9 cellular contexts compared by ENCODE assay signal in the genomic region with DNA sequence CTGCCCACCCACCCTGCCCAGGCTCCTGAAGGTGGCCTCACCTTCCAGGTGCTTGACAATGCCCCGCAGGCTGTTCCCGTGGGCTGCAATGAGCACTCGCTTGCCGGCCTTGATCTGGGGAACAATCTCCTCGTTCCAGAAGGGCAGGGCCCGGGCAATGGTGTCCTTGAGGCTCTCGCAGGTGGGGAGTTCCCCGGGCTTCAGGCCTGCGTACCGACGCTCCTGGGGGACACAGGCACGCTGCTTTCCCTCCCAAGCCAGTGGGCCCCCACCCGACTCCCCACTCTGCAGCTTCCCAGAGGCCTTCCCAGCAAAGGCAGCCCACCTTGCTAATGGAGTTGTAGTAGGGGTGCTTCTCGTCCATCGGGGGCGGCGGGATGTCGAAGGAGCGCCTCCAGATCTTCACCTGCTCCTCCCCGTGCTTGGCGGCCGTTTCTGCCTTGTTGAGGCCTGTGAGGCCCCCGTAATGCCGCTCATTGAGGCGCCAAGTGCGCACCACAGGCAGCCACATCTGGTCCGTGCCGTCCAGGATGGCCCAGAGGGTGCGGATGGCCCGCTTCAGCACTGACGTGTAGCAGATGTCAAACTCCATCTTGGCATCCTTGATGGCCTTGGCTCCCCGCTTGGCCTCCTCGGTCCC. TPM values are rescaled to one million over a fixed set of nuclear protein-coding genes. Genes with fewer than 3 reads are reported as not detected.
DNase-seq lines count a peak whose midpoint lies in the region; ATAC-seq and TF ChIP-seq lines count a peak whose summit lies in the region.
"Had no signal": no experiment of that assay in that cellular context is flagged by ENCODE, and none has a peak within 500 bp of the region (broad histone marks: within the 10 kb centered on the region; RNA-seq: fewer than 3 reads in every experiment).

No MANE protein-coding gene starts in this region.

- H2AFZ ChIP-seq in IMR-90 (replicated peaks; ENCODE audit: low read length, poor library complexity) = peak overlapping the region; percentile 13

- CTCF ChIA-PET in Calu3 (lab: Charles Lee) (no interaction called here), IMR-90 (lab: Yijun Ruan, JAX) (no interaction called here)

- no peak overlapping the region; a peak in 1 of 4 replicates for H4K8ac ChIP-seq in IMR-90 (ENCODE audit: low read depth in 2 of 2, low read length in 2 of 2)

- H2AK5ac ChIP-seq in IMR-90 (ENCODE audit: low read depth, low read length) = peak overlapping the region; percentile 56

- DNase-seq in Calu3 (no peak), IMR-90 (no peak), esophagus squamous epithelium (lab: John Stamatoyannopoulos, UW) (no peak), NCI-H524 (lab: John Stamatoyannopoulos, UW) (no peak), COR-L47 (lab: John Stamatoyannopoulos, UW) (no peak), hepatic stellate cell (ENCODE audit: low spot score) (no peak)
- DNase-seq in effector memory CD8-positive, alpha-beta T cell = no peak
- DNase-seq: EL had no signal

- H3K4me1 Mint-ChIP-seq in Calu3 (ENCODE audit: low read depth, unreplicated experiment) (peaks cover 23% of the 10 kb centered on the region), nephron (peaks cover 31% of the 10 kb centered on the region)
- peaks cover 7 to 24% of the 10 kb centered on the region in 2 donors for H3K4me1 Mint-ChIP-seq in effector memory CD8-positive, alpha-beta T cell (ENCODE audit: low read depth in 2 of 2)

- H3K36me3 Mint-ChIP-seq in Calu3 (ENCODE audit: insufficient read depth, unreplicated experiment) = peaks cover 66% of the 10 kb centered on the region
- H3K36me3 Mint-ChIP-seq in effector memory CD8-positive, alpha-beta T cell (ENCODE audit: insufficient read depth) = peaks cover 31% of the 10 kb centered on the region
- H3K36me3 Mint-ChIP-seq in nephron (ENCODE audit: low read depth) = peaks cover 16% of the 10 kb centered on the region

- intact Hi-C loops in Calu3 (cut with micrococcal nuclease; ENCODE audit: unreplicated experiment) (no loop called here), IMR-90 (cut with micrococcal nuclease) (no loop called here), esophagus squamous epithelium (cut with DNase I) (no loop called here)

- H2BK5ac ChIP-seq in IMR-90 (ENCODE audit: low read depth, low read length, poor library complexity, severe bottlenecking) = no peak overlapping the region

- TF ChIP-seq RAD21 in IMR-90 (IDR thresholded peaks at IDR 0.05; ENCODE audit: low read length) = no peak

- no peak overlapping the region for H2BK120ac ChIP-seq in IMR-90 (ENCODE audit: low read depth, low read length)

- H3K56ac ChIP-seq in IMR-90 (ENCODE audit: extremely low read depth, insufficient read depth, low read length) = no peak overlapping the region

- H3K4me1 ChIP-seq in IMR-90 (ENCODE audit: control insufficient read depth, insufficient read depth, low read length) (peaks cover 9% of the 10 kb centered on the region), esophagus squamous epithelium (peaks cover 16 to 41% (median 23%) of the 10 kb centered on the region in 3 donors)

- H2AK9ac ChIP-seq in IMR-90 (replicated peaks; ENCODE audit: low read depth, low read length, poor library complexity) = peak overlapping the region; percentile 33

- H3K27me3 ChIP-seq in IMR-90 (ENCODE audit: control insufficient read depth, insufficient read depth, low read length) (no peaks in the 10 kb centered on the region), esophagus squamous epithelium (no peaks in the 10 kb centered on the region)

- H3K36me3 ChIP-seq in IMR-90 (ENCODE audit: control insufficient read depth, insufficient read depth, low read length) = peaks cover 22% of the 10 kb centered on the region
- peaks cover 12 to 31% (median 27%) of the 10 kb centered on the region in 3 donors for H3K36me3 ChIP-seq in esophagus squamous epithelium

- H3K9ac ChIP-seq in IMR-90 (ENCODE audit: low read depth, low read length) = no peak overlapping the region

- 13% methylated on average over 19 of the region's 33 CpGs; no CpG with 5 or more reads in 1 of the 2 experiments for WGBS in IMR-90 (ENCODE audit: extremely low coverage in 2 of 2, insufficient read length in 1 of 2), 2 experiments
- WGBS in esophagus squamous epithelium, 2 donors = 13 to 20% methylated on average over 3 to 29 of the region's 33 CpGs

- TF ChIP-seq CTCF in Calu3 (IDR thresholded peaks at IDR 0.05; ENCODE audit: unreplicated experiment) (no peak), IMR-90 (conservative IDR thresholded peaks at IDR 0.05; ENCODE audit: low read depth, low read length) (no peak), nephron (IDR thresholded peaks at IDR 0.05; ENCODE audit: unreplicated experiment in 3 of 3) (no peak), esophagus squamous epithelium (IDR thresholded peaks at IDR 0.05) (no peak)

- H3K27ac ChIP-seq in IMR-90 (ENCODE audit: insufficient read depth, low read length) (no peak overlapping the region), esophagus squamous epithelium (no peak overlapping the region)

- H3K14ac ChIP-seq in IMR-90 (replicated peaks; ENCODE audit: low read depth, low read length) = 0 out of 2 replicates have a peak overlapping the region, but pooled peaks have one; percentile 47

- no peaks in the 10 kb centered on the region for H3K27me3 Mint-ChIP-seq in Calu3 (ENCODE audit: unreplicated experiment)
- H3K27me3 Mint-ChIP-seq in effector memory CD8-positive, alpha-beta T cell = no peaks in the 10 kb centered on the region
- peaks cover 4% of the 10 kb centered on the region for H3K27me3 Mint-ChIP-seq in nephron (ENCODE audit: low read depth)

- H3K23ac ChIP-seq in IMR-90 (ENCODE audit: low read depth, low read length) = peak overlapping the region; percentile 90; the same call in 1 of the 2 replicates

- in situ Hi-C loops in IMR-90 (cut with MboI; ENCODE audit: low sequenced_read_pairs) = loop anchor here (5.0 kb wide), 1 partner anchor 132 kb away; no protein-coding TSS in a partner anchor

- H3K27ac Mint-ChIP-seq in Calu3 (ENCODE audit: unreplicated experiment) (peak overlapping the region; percentile 55), nephron (no peak overlapping the region)
- H3K27ac Mint-ChIP-seq in effector memory CD8-positive, alpha-beta T cell = peak overlapping the region; percentile 52 to 63

- H3K9me1 ChIP-seq in IMR-90 (ENCODE audit: insufficient read depth, low read length) = no peaks in the 10 kb centered on the region

- H3K18ac ChIP-seq in IMR-90 (ENCODE audit: low read depth, low read length) = no peak overlapping the region

- H4K5ac ChIP-seq in IMR-90 (ENCODE audit: low read depth, low read length) = no peak overlapping the region

- H3K4me3 ChIP-seq in IMR-90 (ENCODE audit: insufficient read depth, low read depth, low read length) = no peak overlapping the region
- no peak overlapping the region for H3K4me3 ChIP-seq in esophagus squamous epithelium

- H4K20me1 ChIP-seq in IMR-90 (ENCODE audit: insufficient read depth, low read length) = peaks cover 18% of the 10 kb centered on the region

- H4K91ac ChIP-seq in IMR-90 (ENCODE audit: insufficient read depth, low read depth, low read length) = no peak overlapping the region

- POLR2A ChIA-PET in IMR-90 (lab: Charles Lee; ENCODE audit: unreplicated experiment) = no interaction called here

- H3K9me3 ChIP-seq in IMR-90 (ENCODE audit: control insufficient read depth, insufficient read depth, low read length) (no peaks in the 10 kb centered on the region), esophagus squamous epithelium (no peaks in the 10 kb centered on the region)

- H2BK15ac ChIP-seq in IMR-90 (ENCODE audit: low read depth, low read length) = no peak overlapping the region

- ATAC-seq in IMR-90 (ENCODE audit: low read depth) = peak; percentile 19
- peak; percentile 41 for ATAC-seq in effector memory CD8-positive, alpha-beta T cell (replicated peaks)

- no peak overlapping the region for H3K4me2 ChIP-seq in IMR-90 (ENCODE audit: low read depth, low read length)

- H2BK20ac ChIP-seq in IMR-90 (ENCODE audit: low read depth, low read length) = no peak overlapping the region

- peak overlapping the region; percentile 27; the same call in 1 of the 2 replicates for H3K4ac ChIP-seq in IMR-90 (ENCODE audit: low read depth, low read length)

- BruUV-seq in Calu3 (replicated peaks; lab: Mats Ljungman, UMichigan) (no TSS peak), IMR-90 (replicated peaks; lab: Mats Ljungman, UMichigan) (no TSS peak)

- H3K79me1 ChIP-seq in IMR-90 (ENCODE audit: low read depth in 1 of 2, low read length in 2 of 2) = no peaks in the 10 kb centered on the region

- H3K9me3 Mint-ChIP-seq in Calu3 (ENCODE audit: low read depth, unreplicated experiment) = no peaks in the 10 kb centered on the region
- no peaks in the 10 kb centered on the region for H3K9me3 Mint-ChIP-seq in effector memory CD8-positive, alpha-beta T cell
- no peaks in the 10 kb centered on the region for H3K9me3 Mint-ChIP-seq in nephron

- TF ChIP-seq POLR2A in IMR-90 (IDR thresholded peaks at IDR 0.05; ENCODE audit: low read depth, low read length) (no peak; the same call in 1 of the 2 replicates), esophagus squamous epithelium (IDR thresholded peaks at IDR 0.05) (no peak)

- H3K4me3 Mint-ChIP-seq in Calu3 (ENCODE audit: low read depth, unreplicated experiment) = no peak overlapping the region
- no peak overlapping the region for H3K4me3 Mint-ChIP-seq in effector memory CD8-positive, alpha-beta T cell
- peak overlapping the region in 2 of 3 experiments; percentile 26 to 47 for H3K4me3 Mint-ChIP-seq in nephron

- dilution Hi-C loops in IMR-90 (cut with HindIII; ENCODE audit: low sequenced_read_pairs, unreplicated experiment) = no loop called here

RNA-seq across cellular contexts. Expression of a gene that starts 0.5 kb away (rescaled TPM):
- total RNA-seq in Calu3 (2022) (0.87 TPM in 1 of 2 replicates, not detected in the other), IMR-90 (2012; rRNA removed) (not detected in 2 replicates), esophagus squamous epithelium (1 to 10 TPM in 2 of 4 donors, under 1 TPM in 1, not detected in 1; 0.57 to 1.6 (median 1.3) TPM)
- 0.27 TPM in 1 of 2 replicates, not detected in the other for polyA plus RNA-seq in IMR-90 (2012; rRNA removed)
- 0.13 and 0.15 TPM in 2 replicates for polyA plus RNA-seq in IMR-90 (2012; cell fraction: cytosol; rRNA removed)
- polyA plus RNA-seq in IMR-90 (2012; cell fraction: nucleus; rRNA removed; ENCODE audit: low replicate concordance) = 0.17 TPM in 1 of 2 replicates, not detected in the other

RNA-seq across cellular contexts. Expression of a gene that starts 17.4 kb away (rescaled TPM):
- total RNA-seq in Calu3 (2022) (44.2 and 57.9 TPM in 2 replicates), IMR-90 (2012; rRNA removed) (3.0 and 3.1 TPM in 2 replicates), esophagus squamous epithelium (10 to 100 TPM; 24.1 to 45.9 (median 24.8) TPM)
- 9.1 and 9.4 TPM in 2 replicates for polyA plus RNA-seq in IMR-90 (2012; rRNA removed)
- 4.4 and 4.7 TPM in 2 replicates for polyA plus RNA-seq in IMR-90 (2012; cell fraction: cytosol; rRNA removed)
- polyA plus RNA-seq in IMR-90 (2012; cell fraction: nucleus; rRNA removed; ENCODE audit: low replicate concordance) = 42.2 and 74.4 TPM in 2 replicates

RNA-seq across cellular contexts. Expression of a gene that starts 20.4 kb away (rescaled TPM):
- total RNA-seq in Calu3 (2022) (164 and 180 TPM in 2 replicates), IMR-90 (2012; rRNA removed) (166 and 179 TPM in 2 replicates), esophagus squamous epithelium (100 to 1,000 TPM; 185 to 337 (median 225) TPM)
- 137 and 157 TPM in 2 replicates for polyA plus RNA-seq in IMR-90 (2012; rRNA removed)
- polyA plus RNA-seq in IMR-90 (2012; cell fraction: cytosol; rRNA removed) = 104 and 186 TPM in 2 replicates
- polyA plus RNA-seq in IMR-90 (2012; cell fraction: nucleus; rRNA removed; ENCODE audit: low replicate concordance) = 113 and 184 TPM in 2 replicates

RNA-seq across cellular contexts. Expression of a gene that starts 39.2 kb away (rescaled TPM):
- total RNA-seq in Calu3 (2022) (not detected in 2 replicates), IMR-90 (2012; rRNA removed) (1.1 and 1.4 TPM in 2 replicates), esophagus squamous epithelium (10 to 100 TPM in 2 of 4 donors, 1 to 10 TPM in 2; 4.6 to 83.9 (median 25.2) TPM)
- 5.5 and 5.7 TPM in 2 replicates for polyA plus RNA-seq in IMR-90 (2012; rRNA removed)
- 5.5 and 7.4 TPM in 2 replicates for polyA plus RNA-seq in IMR-90 (2012; cell fraction: cytosol; rRNA removed)
- 21.5 and 34.8 TPM in 2 replicates for polyA plus RNA-seq in IMR-90 (2012; cell fraction: nucleus; rRNA removed; ENCODE audit: low replicate concordance)

RNA-seq across cellular contexts. Expression of a gene that starts 58.4 kb away (rescaled TPM):
- 237 and 246 TPM in 2 replicates for total RNA-seq in Calu3 (2022)
- total RNA-seq in IMR-90 (2012; rRNA removed) = 136 and 163 TPM in 2 replicates
- polyA plus RNA-seq in IMR-90 (2012; rRNA removed) = 142 and 165 TPM in 2 replicates
- polyA plus RNA-seq in IMR-90 (2012; cell fraction: cytosol; rRNA removed) = 137 and 138 TPM in 2 replicates
- polyA plus RNA-seq in IMR-90 (2012; cell fraction: nucleus; rRNA removed; ENCODE audit: low replicate concordance) = 99.1 and 163 TPM in 2 replicates
- 100 to 1,000 TPM in 1 of 4 donors, 10 to 100 TPM in 3; 71.2 to 164 (median 89.5) TPM for total RNA-seq in esophagus squamous epithelium

Comparison
In these comparisons a context has a peak if more than half of its experiments do, and no peak if none do; other contexts are left out.
1. H3K27ac Mint-ChIP-seq: peak in Calu3 (single experiment) and effector memory CD8-positive, alpha-beta T cell (2 of 2); none in nephron (0 of 3).
2. H3K4me3 Mint-ChIP-seq: peak in nephron (2 of 3); none in Calu3 (single experiment) and effector memory CD8-positive, alpha-beta T cell (0 of 2).